ENCODE assay signal across 8 cellular contexts in genomic region chr7:150049012-150049655, GRCh38.
DNase-seq lines count a peak whose midpoint lies in the region; ATAC-seq and TF ChIP-seq lines count a peak whose summit lies in the region.
"Not testable (repeated sequence)": the region's sequence is repeated elsewhere in the genome, so short reads cannot be mapped to it uniquely, and the experiment has no call there.

No MANE protein-coding gene starts in this region.

- CTCF ChIA-PET in HEK293 (lab: Yijun Ruan, JAX); activated CD4-positive, alpha-beta memory T cell treated with anti-CD3 and anti-CD28 coated beads, Interleukin-2, amount 10 ng/mL, durations not matched to agents 7 days and 5 days (lab: Charles Lee): not testable (repeated sequence)

- H3K36me3 Mint-ChIP-seq in activated CD4-positive, alpha-beta memory T cell treated with anti-CD3 and anti-CD28 coated beads, Interleukin-2, amount 10 ng/mL, durations not matched to agents 7 days and 5 days (ENCODE audit: low read depth); chondrocyte (ENCODE audit: low read depth): not testable (repeated sequence)

- intact Hi-C loops in mucosa of descending colon (cut with DNase I, micrococcal nuclease), result not testable (repeated sequence)

- peaks cover 3 to 18% (median 8%) of the 10 kb centered on the region in 10 experiments; a peak in 13 of 20 replicates for H3K4me1 ChIP-seq in BLaER1 treated with 17β-estradiol and CSF1 and Interleukin-3, amounts not matched to agents 10 nM and 100 nM
- H3K4me1 ChIP-seq in HEK293 (ENCODE audit: control insufficient read depth, insufficient read depth, low read length), result not testable (repeated sequence)
- H3K4me1 ChIP-seq in right atrium auricular region (peaks cover 0 to 16% of the 10 kb centered on the region in 2 donors), mucosa of descending colon (ENCODE audit: low read depth) (peaks cover 10% of the 10 kb centered on the region)

- H3K9ac ChIP-seq in BLaER1 treated with 17β-estradiol and CSF1 and Interleukin-3, amounts not matched to agents 10 nM and 100 nM, result not testable (repeated sequence)

- H3K4me3 Mint-ChIP-seq in activated CD4-positive, alpha-beta memory T cell treated with anti-CD3 and anti-CD28 coated beads, Interleukin-2, amount 10 ng/mL, durations not matched to agents 7 days and 5 days, result peak overlapping the region; percentile 10
- peak overlapping the region; percentile 55 for H3K4me3 Mint-ChIP-seq in chondrocyte (ENCODE audit: unreplicated experiment)

- H3K36me3 ChIP-seq in BLaER1 treated with 17β-estradiol and CSF1 and Interleukin-3, amounts not matched to agents 10 nM and 100 nM; HEK293 (ENCODE audit: control insufficient read depth in 2 of 2, insufficient read depth in 1 of 2, low read length in 2 of 2); right atrium auricular region; mucosa of descending colon (ENCODE audit: low read depth): not testable (repeated sequence)

- H3K9me3 Mint-ChIP-seq in activated CD4-positive, alpha-beta memory T cell treated with anti-CD3 and anti-CD28 coated beads, Interleukin-2, amount 10 ng/mL, durations not matched to agents 7 days and 5 days; chondrocyte (ENCODE audit: low read depth): not testable (repeated sequence)

- POLR2A ChIA-PET in HEK293 (lab: Yijun Ruan, JAX); activated CD4-positive, alpha-beta memory T cell treated with anti-CD3 and anti-CD28 coated beads, Interleukin-2, amount 10 ng/mL, durations not matched to agents 7 days and 5 days (lab: Charles Lee): not testable (repeated sequence)

- H3K27me3 ChIP-seq in BLaER1 treated with 17β-estradiol and CSF1 and Interleukin-3, amounts not matched to agents 10 nM and 100 nM, result peaks cover 35 to 52% (median 49%) of the 10 kb centered on the region in 11 experiments
- not testable (repeated sequence) for H3K27me3 ChIP-seq in right atrium auricular region

- H3K9me3 ChIP-seq in BLaER1 treated with 17β-estradiol and CSF1 and Interleukin-3, amounts not matched to agents 10 nM and 100 nM (replicated peaks in 1 of 11); HEK293 (ENCODE audit: control insufficient read depth, insufficient read depth, low read depth, low read length); right atrium auricular region; mucosa of descending colon: not testable (repeated sequence)

- TF ChIP-seq CTCF in HEK293 (tag by site-specific recombination; IDR thresholded peaks at IDR 0.05); mucosa of descending colon (IDR thresholded peaks at IDR 0.05): not testable (repeated sequence)
- peak; percentile 67 for TF ChIP-seq CTCF in chondrocyte (IDR thresholded peaks at IDR 0.05)
- peak; percentile 25 to 46 for TF ChIP-seq CTCF in right atrium auricular region (IDR thresholded peaks at IDR 0.05)

- H3K4me1 Mint-ChIP-seq in activated CD4-positive, alpha-beta memory T cell treated with anti-CD3 and anti-CD28 coated beads, Interleukin-2, amount 10 ng/mL, durations not matched to agents 7 days and 5 days, result peaks cover 11% of the 10 kb centered on the region
- peaks cover 12% of the 10 kb centered on the region for H3K4me1 Mint-ChIP-seq in chondrocyte (ENCODE audit: low read depth)

- H3K4me2 ChIP-seq in BLaER1 treated with 17β-estradiol and CSF1 and Interleukin-3, amounts not matched to agents 10 nM and 100 nM, result peak overlapping the region; percentile 77 to 95 (median 84); a peak in 21 of 22 replicates

- H3K4me3 ChIP-seq in BLaER1 treated with 17β-estradiol and CSF1 and Interleukin-3, amounts not matched to agents 10 nM and 100 nM, result peak overlapping the region; percentile 39 to 67 (median 52); a peak in 19 of 20 replicates
- H3K4me3 ChIP-seq in HEK293 (ENCODE audit: low read depth, low read length) (peak overlapping the region; percentile 36), right atrium auricular region (peak overlapping the region; percentile 31 to 50), skeletal muscle cell (ENCODE audit: low read depth, low read length) (peak overlapping the region; percentile 38)
- H3K4me3 ChIP-seq in mucosa of descending colon, result not testable (repeated sequence)

- ATAC-seq in mucosa of descending colon, result peak; percentile 91

- not testable (repeated sequence) for H4K20me1 ChIP-seq in BLaER1 treated with 17β-estradiol and CSF1 and Interleukin-3, amounts not matched to agents 10 nM and 100 nM

- peaks cover 43% of the 10 kb centered on the region for H3K27me3 Mint-ChIP-seq in activated CD4-positive, alpha-beta memory T cell treated with anti-CD3 and anti-CD28 coated beads, Interleukin-2, amount 10 ng/mL, durations not matched to agents 7 days and 5 days
- H3K27me3 Mint-ChIP-seq in chondrocyte (ENCODE audit: low read depth), result peaks cover 27% of the 10 kb centered on the region

- DNase-seq in NCI-H345 treated with DMSO at 0.1 percent for 48 hours (lab: John Stamatoyannopoulos, UW; ENCODE audit: unreplicated experiment) (peak; percentile 29), chondrocyte (ENCODE audit: low spot score) (peak; percentile 93), mucosa of descending colon (peak in 2 of 3 donors; percentile 37 to 60), skeletal muscle cell (ENCODE audit: low read depth) (peak; percentile 0)
- not testable (repeated sequence) for DNase-seq in activated CD4-positive, alpha-beta memory T cell treated with anti-CD3 and anti-CD28 coated beads, Interleukin-2, amount 10 ng/mL, durations not matched to agents 7 days and 5 days; right atrium auricular region (ENCODE audit: low spot score)

- H3K27ac Mint-ChIP-seq in activated CD4-positive, alpha-beta memory T cell treated with anti-CD3 and anti-CD28 coated beads, Interleukin-2, amount 10 ng/mL, durations not matched to agents 7 days and 5 days; chondrocyte (ENCODE audit: unreplicated experiment): not testable (repeated sequence)

- H3K27ac ChIP-seq in BLaER1 treated with 17β-estradiol and CSF1 and Interleukin-3, amounts not matched to agents 10 nM and 100 nM; HEK293 (ENCODE audit: extremely low read depth, low read depth, low read length): not testable (repeated sequence)
- H3K27ac ChIP-seq in right atrium auricular region, result peak overlapping the region in 1 of 2 donors; percentile 48

TF ChIP-seq in HEK293, 187 proteins besides CTCF, POLR2A, EP300 and RAD21 (continues in another document):
- peak; percentile 35; the same call in 1 of the 2 replicates for TF ChIP-seq IKZF3 (tag by site-specific recombination; IDR thresholded peaks at IDR 0.05)
- TF ChIP-seq GLIS1 (tag by site-specific recombination; IDR thresholded peaks at IDR 0.05), result peak; percentile 46; the same call in 1 of the 2 replicates
- TF ChIP-seq ZNF335 (tag by site-specific recombination; conservative IDR thresholded peaks at IDR 0.05), result peak; percentile 36
- peak; percentile 64; the same call in 1 of the 2 replicates for TF ChIP-seq ZBTB48 (tag by site-specific recombination; IDR thresholded peaks at IDR 0.05)
- peak; percentile 79 for TF ChIP-seq ZBTB11 (tag by site-specific recombination; conservative IDR thresholded peaks at IDR 0.05; ENCODE audit: low read depth)
- TF ChIP-seq ZNF530 (tag by site-specific recombination; IDR thresholded peaks at IDR 0.05; ENCODE audit: low read depth), result 0 out of 2 replicates have a peak, but pooled peaks have one; percentile 18
- peak; percentile 71 for TF ChIP-seq ZBTB26 (tag by site-specific recombination; optimal IDR thresholded peaks at IDR 0.05)
- TF ChIP-seq ZBTB20 (tag by site-specific recombination; IDR thresholded peaks at IDR 0.05), result peak; percentile 64; the same call in 1 of the 2 replicates
